Comparison of ENCODE assay signal across 21 cellular contexts in the genomic region with DNA sequence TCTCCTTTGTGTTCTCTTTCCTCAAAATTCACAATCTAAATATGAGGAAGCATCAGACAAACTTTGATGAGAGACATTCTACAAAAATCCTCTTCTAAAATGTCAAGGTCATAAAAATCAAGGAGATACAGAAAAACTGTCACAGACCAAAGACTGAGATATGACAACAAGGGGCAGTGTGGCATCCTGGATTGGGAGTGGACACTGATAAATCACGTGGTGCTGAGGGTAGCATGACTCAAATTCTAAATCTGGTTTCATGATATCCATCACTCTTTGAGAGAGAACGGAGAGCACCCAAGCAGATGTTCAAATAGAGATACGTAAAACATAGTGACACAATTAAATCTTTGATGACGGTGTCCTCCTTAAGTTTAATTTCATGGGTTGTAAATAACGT. TPM values are rescaled to one million over a fixed set of nuclear protein-coding genes. Genes with fewer than 3 reads are reported as not detected.
DNase-seq lines count a peak whose midpoint lies in the region; ATAC-seq, FAIRE-seq and TF ChIP-seq lines count a peak whose summit lies in the region.
"Had no signal": no experiment of that assay in that cellular context is flagged by ENCODE, and none has a peak within 500 bp of the region (broad histone marks: within the 10 kb centered on the region; RNA-seq: fewer than 3 reads in every experiment).

No MANE protein-coding gene starts in this region.

- H3K4me3 ChIP-seq in ACC112 (ENCODE audit: low read depth, low read length) (peak overlapping the region; percentile 45; the same call in 1 of the 2 replicates), astrocyte (ENCODE audit: insufficient read depth, low read depth, low read length) (no peak overlapping the region), heart right ventricle (no peak overlapping the region), tibial nerve (no peak overlapping the region)
- H3K4me3 ChIP-seq: BLaER1 treated with 17β-estradiol and CSF1 and Interleukin-3, amounts not matched to agents 10 nM and 100 nM; HAP-1; SJCRH30 had no signal

- H3K36me3 Mint-ChIP-seq in HFFc6 (ENCODE audit: low read depth) (no peaks in the 10 kb centered on the region), astrocyte (ENCODE audit: low read depth, unreplicated experiment) (no peaks in the 10 kb centered on the region)
- H3K36me3 Mint-ChIP-seq: CD8-positive, alpha-beta memory T cell; IgD-negative memory B cell had no signal

- H3K27ac ChIP-seq in ACC112 (ENCODE audit: low read depth, low read length) (peak overlapping the region; percentile 91), astrocyte (ENCODE audit: low read depth, low read length) (peak overlapping the region; percentile 1), heart right ventricle (no peak overlapping the region), tibial nerve (no peak overlapping the region)
- H3K27ac ChIP-seq: BLaER1 treated with 17β-estradiol and CSF1 and Interleukin-3, amounts not matched to agents 10 nM and 100 nM; SJCRH30 had no signal

- no peaks in the 10 kb centered on the region for H3K9me3 Mint-ChIP-seq in HFFc6
- H3K9me3 Mint-ChIP-seq in astrocyte (ENCODE audit: unreplicated experiment), result no peaks in the 10 kb centered on the region
- H3K9me3 Mint-ChIP-seq: CD8-positive, alpha-beta memory T cell; IgD-negative memory B cell had no signal

- intact Hi-C loops in heart right ventricle (cut with DNase I), result no loop called here

- H3K4me3 Mint-ChIP-seq in HFFc6, result peak overlapping the region; percentile 19
- no peak overlapping the region for H3K4me3 Mint-ChIP-seq in astrocyte (ENCODE audit: unreplicated experiment)
- H3K4me3 Mint-ChIP-seq: CD8-positive, alpha-beta memory T cell; IgD-negative memory B cell had no signal

- TF ChIP-seq CTCF in HFFc6 (IDR thresholded peaks at IDR 0.05), result no peak
- TF ChIP-seq CTCF in astrocyte (IDR thresholded peaks at IDR 0.05; ENCODE audit: insufficient read depth, low read depth, low read length), result no peak
- no peak for TF ChIP-seq CTCF in heart right ventricle (IDR thresholded peaks at IDR 0.05)
- no peak for TF ChIP-seq CTCF in tibial nerve (IDR thresholded peaks at IDR 0.05)

- H3K9me3 ChIP-seq in astrocyte (ENCODE audit: insufficient read depth, low read depth, low read length) (no peaks in the 10 kb centered on the region), heart right ventricle (no peaks in the 10 kb centered on the region), tibial nerve (no peaks in the 10 kb centered on the region)
- H3K9me3 ChIP-seq: HAP-1, SJCRH30 had no signal

- H3K27ac Mint-ChIP-seq in HFFc6 (peak overlapping the region; percentile 60), astrocyte (ENCODE audit: unreplicated experiment) (no peak overlapping the region)
- H3K27ac Mint-ChIP-seq: IgD-negative memory B cell had no signal

- H3K27me3 Mint-ChIP-seq in HFFc6 (ENCODE audit: insufficient read depth) (peaks cover 2% of the 10 kb centered on the region), astrocyte (ENCODE audit: low read depth, unreplicated experiment) (no peaks in the 10 kb centered on the region)
- H3K27me3 Mint-ChIP-seq: IgD-negative memory B cell had no signal

- FAIRE-seq in astrocyte (lab: Jason Lieb, UNC), result no peak
- FAIRE-seq: GM12892 had no signal

- no peak for TF ChIP-seq EP300 in tibial nerve (IDR thresholded peaks at IDR 0.05)

- no peak for DNase-seq in HFFc6
- DNase-seq in astrocyte (ENCODE audit: low read depth), result no peak
- DNase-seq in iris pigment epithelial cell (ENCODE audit: low read depth), result peak; percentile 42
- no peak for DNase-seq in heart right ventricle
- DNase-seq in tibial nerve (ENCODE audit: low spot score in 2 of 2), result no peak
- no peak for DNase-seq in GF-D8 (lab: John Stamatoyannopoulos, UW)
- DNase-seq: CD8-positive, alpha-beta memory T cell; DMS53; NCI-H187; NCI-H2107; NCI-H510A; NCI-H82; OCI-M1; RPMI8226; SJCRH30 had no signal

- no peak for ATAC-seq in heart right ventricle

- H3K79me2 ChIP-seq in ACC112 (ENCODE audit: control insufficient read depth, insufficient read depth, low read length, unreplicated experiment), result no peaks in the 10 kb centered on the region
- H3K79me2 ChIP-seq in astrocyte (ENCODE audit: insufficient read depth, low read length), result no peaks in the 10 kb centered on the region

- H3K4me1 Mint-ChIP-seq in HFFc6 (ENCODE audit: low read depth) (peaks cover 34% of the 10 kb centered on the region), astrocyte (ENCODE audit: low read depth, unreplicated experiment) (no peaks in the 10 kb centered on the region)
- H3K4me1 Mint-ChIP-seq: IgD-negative memory B cell had no signal

- H2AFZ ChIP-seq in ACC112 (ENCODE audit: low read length, unreplicated experiment), result no peak overlapping the region
- H2AFZ ChIP-seq in astrocyte (ENCODE audit: low read depth, low read length), result no peak overlapping the region

- no peak overlapping the region for H3K9ac ChIP-seq in astrocyte (ENCODE audit: low read length)
- H3K9ac ChIP-seq: BLaER1 treated with 17β-estradiol and CSF1 and Interleukin-3, amounts not matched to agents 10 nM and 100 nM had no signal

- no peaks in the 10 kb centered on the region for H3K36me3 ChIP-seq in ACC112 (ENCODE audit: insufficient read depth, low read length)
- no peaks in the 10 kb centered on the region for H3K36me3 ChIP-seq in astrocyte (ENCODE audit: insufficient read depth, low read length)
- H3K36me3 ChIP-seq in heart right ventricle, result no peaks in the 10 kb centered on the region
- no peaks in the 10 kb centered on the region for H3K36me3 ChIP-seq in tibial nerve
- H3K36me3 ChIP-seq: BLaER1 treated with 17β-estradiol and CSF1 and Interleukin-3, amounts not matched to agents 10 nM and 100 nM; HAP-1; SJCRH30 had no signal

- no peaks in the 10 kb centered on the region for H4K20me1 ChIP-seq in astrocyte (ENCODE audit: insufficient read depth, low read length)
- H4K20me1 ChIP-seq: BLaER1 treated with 17β-estradiol and CSF1 and Interleukin-3, amounts not matched to agents 10 nM and 100 nM had no signal

- TF ChIP-seq POLR2A in tibial nerve (IDR thresholded peaks at IDR 0.05), result no peak

- no peaks in the 10 kb centered on the region for H3K27me3 ChIP-seq in ACC112 (ENCODE audit: insufficient read depth, low read length)
- H3K27me3 ChIP-seq in astrocyte (ENCODE audit: insufficient read depth, low read length), result no peaks in the 10 kb centered on the region
- H3K27me3 ChIP-seq in heart right ventricle, result no peaks in the 10 kb centered on the region
- H3K27me3 ChIP-seq in tibial nerve, result no peaks in the 10 kb centered on the region
- H3K27me3 ChIP-seq: BLaER1 treated with 17β-estradiol and CSF1 and Interleukin-3, amounts not matched to agents 10 nM and 100 nM; SJCRH30 had no signal

- 77 to 80% methylated on average over 5 of the region's 5 CpGs for WGBS in heart right ventricle, 2 donors
- WGBS in tibial nerve, 2 donors, result 84 to 88% methylated on average over 5 of the region's 5 CpGs

- H3K4me1 ChIP-seq in ACC112 (ENCODE audit: control insufficient read depth, insufficient read depth, low read length, unreplicated experiment), result peaks cover 18% of the 10 kb centered on the region
- peaks cover 3% of the 10 kb centered on the region for H3K4me1 ChIP-seq in astrocyte (ENCODE audit: insufficient read depth, low read length)
- H3K4me1 ChIP-seq in heart right ventricle, result peaks cover 0 to 15% (median 0%) of the 10 kb centered on the region in 9 donors
- no peaks in the 10 kb centered on the region for H3K4me1 ChIP-seq in tibial nerve
- H3K4me1 ChIP-seq: HAP-1, SJCRH30 had no signal

- H3K4me2 ChIP-seq in astrocyte (ENCODE audit: low read length), result peak overlapping the region; percentile 68

RNA-seq across cellular contexts. Expression of a gene that starts 13.0 kb away (rescaled TPM):
- not detected for total RNA-seq in HFFc6 (2021; fragmentation: NEBNext Ultra II Directional; extraction: Animal tissue kit (Norgen Biotek cat#: 25700))
- total RNA-seq in astrocyte, result not detected in 2 replicates
- total RNA-seq in heart right ventricle, result under 1 TPM in 1 of 10 donors, not detected in 9; 0.67 TPM
- polyA plus RNA-seq in heart right ventricle, result 1 to 10 TPM in 1 of 2 donors, under 1 TPM in 1; 0.07 to 2.3 TPM
- total RNA-seq in tibial nerve, result not detected
- total RNA-seq: A673; CD8-positive, alpha-beta memory T cell; SJCRH30 had no signal
- polyA plus RNA-seq: CD8-positive, alpha-beta memory T cell; IgD-negative memory B cell had no signal

Comparison
In these comparisons a context has a peak if more than half of its experiments do, and no peak if none do; other contexts are left out.
1. H3K27ac ChIP-seq: peak in ACC112 (single experiment) and astrocyte (single experiment); none in heart right ventricle (0 of 10) and tibial nerve (0 of 4).